17 cellular contexts compared by ENCODE assay signal in genomic region chr12:8624750-8625149, GRCh38. TPM values are rescaled to one million over a fixed set of nuclear protein-coding genes. Genes with fewer than 3 reads are reported as not detected.
"Had no signal": no experiment of that assay in that cellular context is flagged by ENCODE, and none has a peak within 500 bp of the region (broad histone marks: within the 10 kb centered on the region; RNA-seq: fewer than 3 reads in every experiment).

No MANE protein-coding gene starts in this region.

RNA-seq across cellular contexts. Expression of gene AICDA, which starts 12.1 kb away (rescaled TPM):
- total RNA-seq: activated naive CD4-positive, alpha-beta T cell treated with anti-CD3 and anti-CD28 coated beads for 36 hours; activated naive CD4-positive, alpha-beta T cell treated with anti-CD3 and anti-CD28 coated beads, Interleukin-2, amount 50 U/mL, for 72 hours; activated naive CD8-positive, alpha-beta T cell treated with anti-CD3 and anti-CD28 coated beads for 36 hours; activated naive CD8-positive, alpha-beta T cell treated with anti-CD3 and anti-CD28 coated beads, Interleukin-2, amount 10 ng/mL, durations not matched to agents 7 days and 5 days; activated T-cell treated with anti-CD3 and anti-CD28 coated beads, Interleukin-2, amount 50 U/mL, for 4 hours; activated T-cell treated with anti-CD3 and anti-CD28 coated beads, Interleukin-2, amount 50 U/mL, for 72 hours; activated T-helper 1 cell treated with anti-CD3 and anti-CD28 coated beads, Interleukin-12 subunit alpha, Interleukin-12 subunit beta, Interleukin-2, Interleukin-4 antibody, amounts not matched to agents 30 ng/mL and 10 ng/mL and 1 ng/mL, durations not matched to agents 14 hours and 24 hours and 36 hours; activated T-helper 17 cell treated with anti-CD3 and anti-CD28 coated beads, Interleukin-2, amount 50 U/mL, for 72 hours; activated T-helper 2 cell treated with anti-CD3 and anti-CD28 coated beads, Interferon-gamma antibody, Interleukin-2, Interleukin-4, amounts not matched to agents 10 μg/mL and 5 μg/mL and 100 μg/mL, durations not matched to agents 14 hours and 24 hours and 36 hours; adrenal gland; ascending aorta; astrocyte; body of pancreas; bronchial epithelial cell; cerebellum; chondrocyte had no signal
- polyA plus RNA-seq: adrenal gland, cardiac muscle cell had no signal

RNA-seq across cellular contexts. Expression of gene MFAP5, which starts 37.9 kb away (rescaled TPM):
- total RNA-seq: activated naive CD4-positive, alpha-beta T cell treated with anti-CD3 and anti-CD28 coated beads for 36 hours; activated naive CD4-positive, alpha-beta T cell treated with anti-CD3 and anti-CD28 coated beads, Interleukin-2, amount 50 U/mL, for 72 hours; activated naive CD8-positive, alpha-beta T cell treated with anti-CD3 and anti-CD28 coated beads for 36 hours; activated naive CD8-positive, alpha-beta T cell treated with anti-CD3 and anti-CD28 coated beads, Interleukin-2, amount 10 ng/mL, durations not matched to agents 7 days and 5 days; activated T-cell treated with anti-CD3 and anti-CD28 coated beads, Interleukin-2, amount 50 U/mL, for 4 hours; activated T-cell treated with anti-CD3 and anti-CD28 coated beads, Interleukin-2, amount 50 U/mL, for 72 hours; activated T-helper 1 cell treated with anti-CD3 and anti-CD28 coated beads, Interleukin-12 subunit alpha, Interleukin-12 subunit beta, Interleukin-2, Interleukin-4 antibody, amounts not matched to agents 30 ng/mL and 10 ng/mL and 1 ng/mL, durations not matched to agents 14 hours and 24 hours and 36 hours; activated T-helper 17 cell treated with anti-CD3 and anti-CD28 coated beads, Interleukin-2, amount 50 U/mL, for 72 hours; activated T-helper 2 cell treated with anti-CD3 and anti-CD28 coated beads, Interferon-gamma antibody, Interleukin-2, Interleukin-4, amounts not matched to agents 10 μg/mL and 5 μg/mL and 100 μg/mL, durations not matched to agents 14 hours and 24 hours and 36 hours; cardiac muscle cell had no signal
- polyA plus RNA-seq: cardiac muscle cell had no signal
